In the genomic region with DNA sequence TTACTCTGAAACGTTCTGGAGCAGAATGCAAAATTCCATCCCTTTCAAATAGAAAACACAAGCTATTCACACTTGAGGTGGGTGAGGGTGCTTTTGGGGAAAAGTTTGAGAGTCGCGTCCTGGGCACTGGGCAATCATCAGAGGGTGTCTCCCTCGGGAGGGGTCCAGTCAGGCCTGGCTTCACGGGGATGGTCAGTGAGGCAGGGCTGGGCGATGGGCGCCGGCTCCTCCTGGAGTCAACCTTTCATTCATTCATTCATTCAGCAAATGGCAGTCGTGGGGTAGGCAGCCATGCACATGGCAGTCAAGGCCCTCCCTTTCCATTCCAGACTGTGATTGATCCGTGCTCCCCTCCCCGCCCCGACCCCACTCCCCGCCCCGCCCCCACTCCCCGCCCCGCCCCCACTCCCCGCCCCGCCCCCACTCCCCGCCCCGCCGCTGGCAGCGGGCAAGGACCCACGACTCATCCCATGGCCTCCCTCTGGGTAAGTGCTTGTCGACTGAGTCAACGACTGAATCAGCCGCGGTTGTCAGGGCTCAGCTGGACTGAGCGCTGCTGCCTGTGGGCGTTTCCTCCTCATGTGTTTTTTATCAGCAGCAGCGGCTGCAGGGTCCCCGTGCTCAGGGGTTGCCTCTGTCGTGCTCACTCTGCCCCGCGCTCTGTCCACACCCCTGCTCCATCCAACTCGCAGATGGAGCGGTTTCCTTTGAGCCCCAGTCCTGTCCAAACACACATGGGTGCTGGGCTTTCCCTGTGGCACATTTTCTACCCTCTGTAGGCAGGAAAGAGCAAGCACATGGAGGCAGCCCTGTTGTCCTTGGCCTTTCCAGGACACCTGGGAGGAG, we compare ENCODE assay signal across 8 cellular contexts. TPM values are rescaled to one million over a fixed set of nuclear protein-coding genes. Genes with fewer than 3 reads are reported as not detected.
A peak's percentile ranks its signal among the peaks of the same experiment; 100 is the strongest.
DNase-seq lines count a peak whose midpoint lies in the region; ATAC-seq and TF ChIP-seq lines count a peak whose summit lies in the region.

No MANE protein-coding gene starts in this region.

- peak overlapping the region; percentile 75 for H3K27ac Mint-ChIP-seq in activated CD4-positive, alpha-beta T cell treated with anti-CD3 and anti-CD28 coated beads, Interleukin-2, amount 10 ng/mL, durations not matched to agents 24 days and 14 days
- H3K27ac Mint-ChIP-seq in osteocyte (ENCODE audit: unreplicated experiment) = peak overlapping the region; percentile 65

- H3K36me3 ChIP-seq in A673 (ENCODE audit: insufficient read depth, low read length, poor library complexity, severe bottlenecking) = no peaks in the 10 kb centered on the region

- no peaks in the 10 kb centered on the region for H3K27me3 Mint-ChIP-seq in activated CD4-positive, alpha-beta T cell treated with anti-CD3 and anti-CD28 coated beads, Interleukin-2, amount 10 ng/mL, durations not matched to agents 24 days and 14 days
- H3K27me3 Mint-ChIP-seq in osteocyte (ENCODE audit: unreplicated experiment) = no peaks in the 10 kb centered on the region

- no peak for ATAC-seq in GM19455 (IDR thresholded peaks at IDR 0.05; ENCODE audit: unreplicated experiment)
- no peak for ATAC-seq in GM21381 (IDR thresholded peaks at IDR 0.05; ENCODE audit: unreplicated experiment)
- ATAC-seq in HG02885 (IDR thresholded peaks at IDR 0.05; ENCODE audit: poor library complexity, unreplicated experiment) = no peak

- BruUV-seq in A673 (replicated peaks; lab: Mats Ljungman, UMichigan) = no TSS peak

- peaks cover 6% of the 10 kb centered on the region for H3K4me1 ChIP-seq in A673 (ENCODE audit: insufficient read depth, low read length, poor library complexity, severe bottlenecking)

- TF ChIP-seq CTCF in A673 (conservative IDR thresholded peaks at IDR 0.05; ENCODE audit: low read depth, low read length) = no peak
- TF ChIP-seq CTCF in osteocyte (IDR thresholded peaks at IDR 0.05) = no peak

- no peak overlapping the region for H3K27ac ChIP-seq in A673 (ENCODE audit: low read depth, low read length, poor library complexity, severe bottlenecking)

- CTCF ChIA-PET in A673 (lab: Charles Lee) = no interaction called here

- no peak overlapping the region for H3K4me3 ChIP-seq in A673 (ENCODE audit: low read depth, low read length, poor library complexity, severe bottlenecking)

- peaks cover 8% of the 10 kb centered on the region for H3K36me3 Mint-ChIP-seq in activated CD4-positive, alpha-beta T cell treated with anti-CD3 and anti-CD28 coated beads, Interleukin-2, amount 10 ng/mL, durations not matched to agents 24 days and 14 days (ENCODE audit: low read depth)
- peaks cover 2% of the 10 kb centered on the region for H3K36me3 Mint-ChIP-seq in osteocyte (ENCODE audit: unreplicated experiment)

- DNase-seq in A673 (ENCODE audit: low spot score) (peak; percentile 69), HS-27A (ENCODE audit: low read depth) (peak; percentile 89), epidermal melanocyte (ENCODE audit: insufficient read length, low spot score) (peak; percentile 87), osteocyte (ENCODE audit: extremely low spot score, unreplicated experiment) (no peak)
- DNase-seq in activated CD4-positive, alpha-beta T cell treated with anti-CD3 and anti-CD28 coated beads, Interleukin-2, amount 10 ng/mL, durations not matched to agents 24 days and 14 days = peak; percentile 79

- peaks cover 10% of the 10 kb centered on the region for H3K9me3 Mint-ChIP-seq in activated CD4-positive, alpha-beta T cell treated with anti-CD3 and anti-CD28 coated beads, Interleukin-2, amount 10 ng/mL, durations not matched to agents 24 days and 14 days
- H3K9me3 Mint-ChIP-seq in osteocyte (ENCODE audit: unreplicated experiment) = peaks cover 10% of the 10 kb centered on the region

- intact Hi-C loops in A673 (cut with micrococcal nuclease; ENCODE audit: unreplicated experiment) = no loop called here
- intact Hi-C loops in activated CD4-positive, alpha-beta T cell treated with anti-CD3 and anti-CD28 coated beads, Interleukin-2, amount 10 ng/mL, durations not matched to agents 24 days and 14 days (cut with micrococcal nuclease) = loop anchor here (5.0 kb wide), 1 partner anchor 37 kb away; no protein-coding TSS in a partner anchor

- H3K9me3 ChIP-seq in A673 (ENCODE audit: low read depth, low read length, poor library complexity, severe bottlenecking) = no peaks in the 10 kb centered on the region

- peaks cover 69% of the 10 kb centered on the region for H3K4me1 Mint-ChIP-seq in activated CD4-positive, alpha-beta T cell treated with anti-CD3 and anti-CD28 coated beads, Interleukin-2, amount 10 ng/mL, durations not matched to agents 24 days and 14 days
- H3K4me1 Mint-ChIP-seq in osteocyte (ENCODE audit: unreplicated experiment) = peaks cover 56% of the 10 kb centered on the region

- POLR2A ChIA-PET in A673 (lab: Charles Lee; ENCODE audit: low non-redundant PET) = no interaction called here

- peak overlapping the region; percentile 65 for H3K4me3 Mint-ChIP-seq in activated CD4-positive, alpha-beta T cell treated with anti-CD3 and anti-CD28 coated beads, Interleukin-2, amount 10 ng/mL, durations not matched to agents 24 days and 14 days
- H3K4me3 Mint-ChIP-seq in osteocyte (ENCODE audit: unreplicated experiment) = no peak overlapping the region

- H3K27me3 ChIP-seq in A673 (replicated peaks; ENCODE audit: insufficient read depth, low read depth, low read length, poor library complexity) = no peaks in the 10 kb centered on the region

RNA-seq across cellular contexts. Expression of a gene that starts 12.5 kb away (rescaled TPM):
- total RNA-seq in A673 (2021) (7.5 and 11.8 TPM in 2 replicates), osteocyte (52.8 and 63.2 TPM in 2 replicates)
- total RNA-seq in activated CD4-positive, alpha-beta T cell treated with anti-CD3 and anti-CD28 coated beads, Interleukin-2, amount 10 ng/mL, durations not matched to agents 24 days and 14 days = 4.8 and 6.2 TPM in 2 replicates

RNA-seq across cellular contexts. Expression of a gene that starts 45.7 kb away (rescaled TPM):
- 6.2 and 10.6 TPM in 2 replicates for total RNA-seq in A673 (2021)
- 17.4 and 17.7 TPM in 2 replicates for total RNA-seq in activated CD4-positive, alpha-beta T cell treated with anti-CD3 and anti-CD28 coated beads, Interleukin-2, amount 10 ng/mL, durations not matched to agents 24 days and 14 days
- total RNA-seq in osteocyte = 48.4 and 52.4 TPM in 2 replicates
